ENCODE assay signal across 26 cellular contexts in genomic region chr1:151811181-151811580, GRCh38. TPM values are rescaled to one million over a fixed set of nuclear protein-coding genes. Genes with fewer than 3 reads are reported as not detected.
DNase-seq lines count a peak whose midpoint lies in the region; ATAC-seq and TF ChIP-seq lines count a peak whose summit lies in the region.
"Had no signal": no experiment of that assay in that cellular context is flagged by ENCODE, and none has a peak within 500 bp of the region (broad histone marks: within the 10 kb centered on the region; RNA-seq: fewer than 3 reads in every experiment).

No MANE protein-coding gene starts in this region.

- H3K27ac ChIP-seq in CD4-positive, alpha-beta T cell (ENCODE audit: low read depth, low read length): no peak overlapping the region
- H3K27ac ChIP-seq in trophoblast cell (ENCODE audit: low read depth, low read length): no peak overlapping the region
- H3K27ac ChIP-seq: hepatocyte, KMS-11, left ventricle myocardium inferior, sigmoid colon, uterus had no signal

- H3K9ac ChIP-seq in trophoblast cell (ENCODE audit: low read length): no peak overlapping the region
- H3K9ac ChIP-seq: KMS-11 had no signal

- no peak overlapping the region for H3K4me3 Mint-ChIP-seq in CD4-positive, alpha-beta T cell
- H3K4me3 Mint-ChIP-seq: activated CD4-positive, alpha-beta T cell treated with anti-CD3 and anti-CD28 coated beads, Interleukin-2, amount 10 ng/mL, durations not matched to agents 24 days and 14 days; nephron progenitor cell had no signal

- no peak overlapping the region for H2AFZ ChIP-seq in trophoblast cell (ENCODE audit: insufficient read depth, low read length, poor library complexity)
- H2AFZ ChIP-seq: hepatocyte had no signal

- peak overlapping the region; percentile 14 for H3K27ac Mint-ChIP-seq in CD4-positive, alpha-beta T cell
- H3K27ac Mint-ChIP-seq: activated CD4-positive, alpha-beta T cell treated with anti-CD3 and anti-CD28 coated beads, Interleukin-2, amount 10 ng/mL, durations not matched to agents 24 days and 14 days; activated T-helper 2 cell treated with anti-CD3 and anti-CD28 coated beads, Interferon-gamma antibody, Interleukin-2, Interleukin-4, amounts not matched to agents 10 μg/mL and 5 μg/mL and 100 μg/mL, durations not matched to agents 14 hours and 24 hours and 36 hours; nephron progenitor cell had no signal

- H3K36me3 Mint-ChIP-seq in CD4-positive, alpha-beta T cell (ENCODE audit: low read depth): no peaks in the 10 kb centered on the region

- no peak overlapping the region for H4K12ac ChIP-seq in trophoblast cell (ENCODE audit: low read depth, low read length)

- peaks cover 31% of the 10 kb centered on the region for H3K4me1 Mint-ChIP-seq in CD4-positive, alpha-beta T cell (ENCODE audit: low read depth)

- H2AK5ac ChIP-seq in trophoblast cell (ENCODE audit: low read length): no peak overlapping the region

- no peaks in the 10 kb centered on the region for H3K4me1 ChIP-seq in trophoblast cell (ENCODE audit: control insufficient read depth in 1 of 2, insufficient read depth in 2 of 2, low read length in 2 of 2)
- H3K4me1 ChIP-seq: left ventricle myocardium inferior, sigmoid colon, uterus had no signal

- H3K27me3 Mint-ChIP-seq in CD4-positive, alpha-beta T cell: no peaks in the 10 kb centered on the region

- no peak overlapping the region for H2BK5ac ChIP-seq in trophoblast cell (ENCODE audit: low read depth, low read length, poor library complexity)

- no peaks in the 10 kb centered on the region for H3K79me2 ChIP-seq in trophoblast cell (ENCODE audit: control insufficient read depth, insufficient read depth, low read length, poor library complexity)
- H3K79me2 ChIP-seq: hepatocyte had no signal

- ATAC-seq in CD4-positive, alpha-beta T cell (ENCODE audit: poor library complexity): no peak
- ATAC-seq in HG03354 (IDR thresholded peaks at IDR 0.05; ENCODE audit: poor library complexity, severe bottlenecking, unreplicated experiment) (no peak), HG02884 (IDR thresholded peaks at IDR 0.05; ENCODE audit: unreplicated experiment) (no peak)

- H4K91ac ChIP-seq in trophoblast cell (ENCODE audit: low read depth, low read length): no peak overlapping the region

- intact Hi-C loops in CD4-positive, alpha-beta T cell (cut with DNase I, micrococcal nuclease): no loop called here

- no peak overlapping the region for H2BK120ac ChIP-seq in trophoblast cell (ENCODE audit: insufficient read depth, low read length, poor library complexity)

- CTCF ChIA-PET in CD4-positive, alpha-beta T cell (lab: Charles Lee): interaction anchor here (1.2 kb wide), 1 partner anchor 217 kb away, joined by 3 read pairs; no protein-coding TSS in a partner anchor

- no peak overlapping the region for H3K4ac ChIP-seq in trophoblast cell (ENCODE audit: low read depth, low read length)

- H3K4me3 ChIP-seq in fibroblast of mammary gland (ENCODE audit: control insufficient read depth, low read depth, low read length): no peak overlapping the region
- no peak overlapping the region for H3K4me3 ChIP-seq in trophoblast cell (ENCODE audit: low read depth, low read length)
- H3K4me3 ChIP-seq: hepatocyte, left ventricle myocardium inferior, sigmoid colon, uterus had no signal

- H3K9me3 Mint-ChIP-seq in CD4-positive, alpha-beta T cell: no peaks in the 10 kb centered on the region
- H3K9me3 Mint-ChIP-seq: activated CD4-positive, alpha-beta T cell treated with anti-CD3 and anti-CD28 coated beads, Interleukin-2, amount 10 ng/mL, durations not matched to agents 24 days and 14 days; activated T-helper 2 cell treated with anti-CD3 and anti-CD28 coated beads, Interferon-gamma antibody, Interleukin-2, Interleukin-4, amounts not matched to agents 10 μg/mL and 5 μg/mL and 100 μg/mL, durations not matched to agents 14 hours and 24 hours and 36 hours; nephron progenitor cell had no signal

- no peaks in the 10 kb centered on the region for H3K36me3 ChIP-seq in trophoblast cell (ENCODE audit: control insufficient read depth in 1 of 2, insufficient read depth in 2 of 2, low read length in 2 of 2)
- H3K36me3 ChIP-seq: left ventricle myocardium inferior, sigmoid colon, uterus had no signal

- whole genome bisulfite sequencing in trophoblast cell (ENCODE audit: extremely low coverage, insufficient coverage, insufficient read length): no CpG with 5 or more reads among the region's 9 CpGs

- H4K8ac ChIP-seq in trophoblast cell (ENCODE audit: low read depth, low read length): no peak overlapping the region

- no peak overlapping the region for H3K14ac ChIP-seq in trophoblast cell (ENCODE audit: low read length)

- H3K23ac ChIP-seq in trophoblast cell (ENCODE audit: low read length): no peak overlapping the region

- H3K9me3 ChIP-seq in CD4-positive, alpha-beta T cell (ENCODE audit: control insufficient read depth, low read length): no peaks in the 10 kb centered on the region
- H3K9me3 ChIP-seq in trophoblast cell (ENCODE audit: insufficient read depth, low read depth, low read length): no peaks in the 10 kb centered on the region
- H3K9me3 ChIP-seq: left ventricle myocardium inferior, sigmoid colon, uterus had no signal

- H3K4me2 ChIP-seq in trophoblast cell (ENCODE audit: low read length): no peak overlapping the region
- H3K4me2 ChIP-seq: hepatocyte, KMS-11 had no signal

- no peak for TF ChIP-seq CTCF in CD4-positive, alpha-beta T cell (IDR thresholded peaks at IDR 0.05)
- TF ChIP-seq CTCF in fibroblast of mammary gland (conservative IDR thresholded peaks at IDR 0.05; ENCODE audit: control insufficient read depth, insufficient read depth, low read depth, low read length): no peak

- no peak overlapping the region for H3K18ac ChIP-seq in trophoblast cell (ENCODE audit: low read length)

- H3K79me1 ChIP-seq in trophoblast cell (ENCODE audit: low read length): no peaks in the 10 kb centered on the region

- POLR2A ChIA-PET in CD4-positive, alpha-beta T cell (lab: Charles Lee): interaction anchor here (0.6 kb wide), 1 partner anchor 364 kb away, joined by 3 read pairs; no protein-coding TSS in a partner anchor

- no peak for DNase-seq in CD4-positive, alpha-beta T cell
- DNase-seq in M059J (ENCODE audit: low read depth) (peak; percentile 43), fibroblast of mammary gland (ENCODE audit: low read depth) (peak; percentile 65), trophoblast cell (peak; percentile 16 to 68), NCI-H1092 (lab: John Stamatoyannopoulos, UW) (no peak), SW 1271 (lab: John Stamatoyannopoulos, UW) (no peak)
- DNase-seq: ACHN; activated CD4-positive, alpha-beta T cell treated with anti-CD3 and anti-CD28 coated beads, Interleukin-2, amount 10 ng/mL, durations not matched to agents 24 days and 14 days; cortex of kidney; HCEC 1CT; left ventricle myocardium inferior; NCI-H1930; NCI-H226; nephron progenitor cell; SHP77 treated with DMSO at 0.1 percent for 48 hours; sigmoid colon; T-helper 1 cell; uterus had no signal

- no peaks in the 10 kb centered on the region for H3K27me3 ChIP-seq in CD4-positive, alpha-beta T cell (ENCODE audit: control insufficient read depth, insufficient read depth, low read length)
- H3K27me3 ChIP-seq in trophoblast cell (ENCODE audit: insufficient read depth, low read length): no peaks in the 10 kb centered on the region
- H3K27me3 ChIP-seq: hepatocyte, uterus had no signal

- no peak overlapping the region for H2BK12ac ChIP-seq in trophoblast cell (ENCODE audit: low read length)

RNA-seq across cellular contexts. Expression of gene LINGO4, which starts 6.0 kb away (rescaled TPM):
- under 1 TPM; 0.06 to 0.16 TPM for total RNA-seq in CD4-positive, alpha-beta T cell
- total RNA-seq in M059J (2014; rRNA removed; shearing (Covaris generic)): not detected in 2 replicates
- polyA plus RNA-seq in trophoblast cell (2013): not detected in 2 replicates
- total RNA-seq: activated CD4-positive, alpha-beta T cell treated with anti-CD3 and anti-CD28 coated beads, Interleukin-2, amount 10 ng/mL, durations not matched to agents 24 days and 14 days; activated T-helper 2 cell treated with anti-CD3 and anti-CD28 coated beads, Interferon-gamma antibody, Interleukin-2, Interleukin-4, amounts not matched to agents 10 μg/mL and 5 μg/mL and 100 μg/mL, durations not matched to agents 14 hours and 24 hours and 36 hours; fibroblast of lung; hepatocyte; HT-29; subcutaneous adipose tissue had no signal
- polyA plus RNA-seq: fibroblast of lung, hepatocyte had no signal

RNA-seq across cellular contexts. Expression of gene RORC, which starts 20.4 kb away (rescaled TPM):
- 1 to 10 TPM; 3.6 to 3.7 TPM for total RNA-seq in CD4-positive, alpha-beta T cell
- 0.44 TPM in 1 of 2 replicates, not detected in the other for total RNA-seq in M059J (2014; rRNA removed; shearing (Covaris generic))
- polyA plus RNA-seq in trophoblast cell (2013): 0.03 TPM in 2 replicates
- polyA plus RNA-seq: fibroblast of lung had no signal

RNA-seq across cellular contexts. Expression of gene TDRKH, which starts 20.9 kb away (rescaled TPM):
- 1 to 10 TPM; 6.1 to 6.4 TPM for total RNA-seq in CD4-positive, alpha-beta T cell
- 10.8 and 11.0 TPM in 2 replicates for total RNA-seq in M059J (2014; rRNA removed; shearing (Covaris generic))
- polyA plus RNA-seq in trophoblast cell (2013): 6.6 and 7.2 TPM in 2 replicates

RNA-seq across cellular contexts. Expression of gene C2CD4D, which starts 28.4 kb away (rescaled TPM):
- under 1 TPM; 0.75 to 0.88 TPM for total RNA-seq in CD4-positive, alpha-beta T cell
- total RNA-seq in M059J (2014; rRNA removed; shearing (Covaris generic)): not detected in 2 replicates
- polyA plus RNA-seq in trophoblast cell (2013): 1.8 and 2.0 TPM in 2 replicates
- total RNA-seq: fibroblast of lung, hepatocyte, left ventricle myocardium inferior, sigmoid colon, uterus had no signal
- polyA plus RNA-seq: fibroblast of lung had no signal

RNA-seq across cellular contexts. Expression of gene THEM5, which starts 42.3 kb away (rescaled TPM):
- total RNA-seq in CD4-positive, alpha-beta T cell: not detected
- not detected in 2 replicates for total RNA-seq in M059J (2014; rRNA removed; shearing (Covaris generic))
- 9.2 and 11.3 TPM in 2 replicates for polyA plus RNA-seq in trophoblast cell (2013)
- total RNA-seq: activated CD4-positive, alpha-beta T cell treated with anti-CD3 and anti-CD28 coated beads, Interleukin-2, amount 10 ng/mL, durations not matched to agents 24 days and 14 days; activated T-helper 2 cell treated with anti-CD3 and anti-CD28 coated beads, Interferon-gamma antibody, Interleukin-2, Interleukin-4, amounts not matched to agents 10 μg/mL and 5 μg/mL and 100 μg/mL, durations not matched to agents 14 hours and 24 hours and 36 hours; fibroblast of lung; hepatocyte; HT-29; left ventricle myocardium inferior; sigmoid colon; subcutaneous adipose tissue; uterus had no signal
- polyA plus RNA-seq: fibroblast of lung, sigmoid colon had no signal

Comparison
In these comparisons a context has a peak if more than half of its experiments do, and no peak if none do; other contexts are left out.
1. DNase-seq: peak in M059J (single experiment), fibroblast of mammary gland (single experiment) and trophoblast cell (2 of 2); none in CD4-positive, alpha-beta T cell (0 of 10), NCI-H1092 (single experiment) and SW 1271 (0 of 2).